8 cellular contexts compared by ENCODE assay signal in the genomic region with DNA sequence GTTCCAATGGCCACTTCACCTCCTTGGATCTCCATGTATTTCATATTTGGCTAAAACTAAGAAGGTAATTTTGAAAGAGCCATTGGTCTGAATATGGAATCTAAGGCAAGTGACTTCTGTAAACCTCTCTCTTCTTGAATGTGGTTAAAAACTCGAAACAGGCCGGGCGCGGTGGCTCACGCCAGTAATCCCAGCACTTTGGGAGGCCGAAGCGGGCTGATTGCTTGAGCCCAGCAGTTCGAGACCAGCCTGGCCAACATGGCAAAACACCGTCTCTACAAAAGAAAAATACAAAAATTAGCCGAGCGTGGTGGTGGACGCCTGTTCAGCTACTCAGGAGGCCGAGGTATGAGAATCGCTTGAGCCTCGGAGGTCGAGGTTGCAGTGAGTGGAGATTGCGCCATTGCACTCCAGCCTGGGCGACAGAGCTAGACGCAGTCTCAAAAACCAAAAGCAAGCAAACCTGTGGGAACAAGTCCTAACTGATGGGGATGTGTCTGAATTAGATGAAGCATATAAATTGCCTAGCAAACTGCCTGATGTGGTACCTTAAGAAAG. TPM values are rescaled to one million over a fixed set of nuclear protein-coding genes. Genes with fewer than 3 reads are reported as not detected.
DNase-seq lines count a peak whose midpoint lies in the region; TF ChIP-seq lines count a peak whose summit lies in the region.

No MANE protein-coding gene starts in this region.

- H3K36me3 ChIP-seq in GM06990 (ENCODE audit: control insufficient read depth, insufficient read depth, low read length) (no peaks in the 10 kb centered on the region; the same call in 1 of the 2 replicates), SJCRH30 (no peaks in the 10 kb centered on the region), esophagus muscularis mucosa (no peaks in the 10 kb centered on the region)

- H3K9me3 ChIP-seq in SJCRH30 (replicated peaks) (no peaks in the 10 kb centered on the region), esophagus muscularis mucosa (no peaks in the 10 kb centered on the region)

- 97% methylated on average over 19 of the region's 19 CpGs for WGBS in esophagus muscularis mucosa

- TF ChIP-seq CTCF in GM06990 (IDR thresholded peaks at IDR 0.05; ENCODE audit: insufficient read depth, low read length, poor library complexity, severe bottlenecking) (no peak), esophagus muscularis mucosa (IDR thresholded peaks at IDR 0.05) (no peak), retinal pigment epithelial cell (conservative IDR thresholded peaks at IDR 0.05; ENCODE audit: low read depth, low read length) (no peak)

- H3K27ac ChIP-seq in SJCRH30 (peak overlapping the region; percentile 99), esophagus muscularis mucosa (replicated peaks in 1 of 4) (peak overlapping the region in 3 of 4 donors; percentile 94 to 96 (median 96))

- TF ChIP-seq POLR2A in esophagus muscularis mucosa (IDR thresholded peaks at IDR 0.05; ENCODE audit: low read depth) = no peak

- H3K4me3 ChIP-seq in GM06990 (replicated peaks; ENCODE audit: low read depth, low read length) = peak overlapping the region; percentile 85
- H3K4me3 ChIP-seq in SJCRH30 = peak overlapping the region; percentile 92
- peak overlapping the region; percentile 76 to 95 (median 84) for H3K4me3 ChIP-seq in esophagus muscularis mucosa
- H3K4me3 ChIP-seq in retinal pigment epithelial cell (ENCODE audit: low read length) = peak overlapping the region; percentile 99

- DNase-seq in GM06990 (ENCODE audit: extremely low read depth, insufficient read length) = no peak
- no peak for DNase-seq in SJCRH30
- peak; percentile 31 for DNase-seq in esophagus muscularis mucosa (ENCODE audit: extremely low spot score)
- DNase-seq in retinal pigment epithelial cell (ENCODE audit: low read depth) = no peak
- no peak for DNase-seq in kidney tubule cell (ENCODE audit: low spot score)
- no peak for DNase-seq in stimulated activated CD4-positive, alpha-beta T cell treated with anti-CD3 and anti-CD28 coated beads, Interleukin-4, amount 100 ng/mL, for 24 hours
- DNase-seq in stimulated activated CD4-positive, alpha-beta T cell treated with anti-CD3 and anti-CD28 coated beads, Interleukin-2, amount 100 ng/mL, for 24 hours = no peak
- DNase-seq in cortex of kidney (lab: John Stamatoyannopoulos, UW) = no peak

- H3K4me1 ChIP-seq in SJCRH30 = peaks cover 9% of the 10 kb centered on the region; the same call in 1 of the 2 replicates
- peaks cover 19 to 25% (median 21%) of the 10 kb centered on the region in 4 donors for H3K4me1 ChIP-seq in esophagus muscularis mucosa

- intact Hi-C loops in esophagus muscularis mucosa (cut with DNase I) = loop anchor here (10.0 kb wide), 3 partner anchors 207 to 597 kb away; a partner anchor contains a TSS

- no peak for TF ChIP-seq EP300 in esophagus muscularis mucosa (IDR thresholded peaks at IDR 0.05)

- H3K27me3 ChIP-seq in GM06990 (replicated peaks; ENCODE audit: control insufficient read depth, insufficient read depth, low read length) = no peaks in the 10 kb centered on the region
- H3K27me3 ChIP-seq in SJCRH30 = no peaks in the 10 kb centered on the region
- H3K27me3 ChIP-seq in esophagus muscularis mucosa = no peaks in the 10 kb centered on the region

RNA-seq across cellular contexts. Expression of a gene that starts 2.2 kb away (rescaled TPM):
- 23.4 and 28.0 TPM in 2 replicates for total RNA-seq in SJCRH30 (2014; rRNA removed; shearing (Covaris generic))
- total RNA-seq in esophagus muscularis mucosa = 10 to 100 TPM; 10.0 to 11.8 (median 10.7) TPM
